Comparison of ENCODE assay signal across 28 cellular contexts in the genomic region with DNA sequence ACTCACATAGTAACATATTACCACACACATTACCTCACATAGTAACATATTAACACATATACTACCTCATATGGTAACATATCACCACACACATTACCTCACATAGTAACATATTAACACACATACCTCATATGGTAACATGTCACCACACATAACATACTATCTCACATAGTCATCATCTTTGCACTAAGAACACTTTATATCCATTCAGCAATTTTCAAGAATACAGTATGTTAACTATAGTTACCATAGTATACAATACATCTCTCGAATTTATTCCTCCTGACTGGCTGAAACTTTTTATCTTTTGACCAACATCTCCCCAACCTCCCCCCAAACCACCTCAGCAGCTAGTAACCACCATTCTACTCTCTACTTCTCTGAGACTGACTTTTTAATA. TPM values are rescaled to one million over a fixed set of nuclear protein-coding genes. Genes with fewer than 3 reads are reported as not detected.
"Had no signal": no experiment of that assay in that cellular context is flagged by ENCODE, and none has a peak within 500 bp of the region (broad histone marks: within the 10 kb centered on the region; RNA-seq: fewer than 3 reads in every experiment).

No MANE protein-coding gene starts in this region.

- H3K36me3 ChIP-seq: neural progenitor cell, ovary, suprapubic skin, transverse colon, uterus had no signal

- ATAC-seq: natural killer cell; psoas muscle; right cardiac atrium; sciatic nerve; stimulated activated memory B cell treated with anti-CD40 and anti-IgM and Interleukin-4, amounts not matched to agents 10 μg/mL and 1 μg/mL and 100 μg/mL, for 72 hours; stimulated activated naive CD8-positive, alpha-beta T cell treated with anti-CD3 and anti-CD28 coated beads, Interleukin-15, amount 100 ng/mL, for 72 hours; stimulated activated naive CD8-positive, alpha-beta T cell treated with anti-CD3 and anti-CD28 coated beads, Interleukin-15, Interleukin-2, amounts not matched to agents 100 U/mL and 50 U/mL, for 24 hours; upper lobe of right lung had no signal

- H3K9me3 ChIP-seq: ovary, psoas muscle, suprapubic skin, testis, tibial artery, transverse colon, upper lobe of right lung, uterus had no signal

- H3K4me3 ChIP-seq: neural progenitor cell, ovary, psoas muscle, skin epidermis, smooth muscle cell, spleen, suprapubic skin, testis, tibial artery, transverse colon, upper lobe of right lung, uterus had no signal

- H3K4me2 ChIP-seq: neural progenitor cell, smooth muscle cell had no signal

- H3K79me2 ChIP-seq: parathyroid adenoma had no signal

- H3K4me1 ChIP-seq: neural progenitor cell, parathyroid adenoma, psoas muscle, spleen, suprapubic skin, testis, tibial artery, transverse colon, upper lobe of right lung, uterus had no signal

- H3K27ac ChIP-seq: neural progenitor cell, ovary, parathyroid adenoma, psoas muscle, skin epidermis, spleen, suprapubic skin, testis, tibial artery, transverse colon, upper lobe of right lung, uterus had no signal

- H3K9ac ChIP-seq: neural progenitor cell, parathyroid adenoma had no signal

- H2AFZ ChIP-seq: neural progenitor cell, parathyroid adenoma had no signal

- H3K27me3 ChIP-seq: neural progenitor cell, ovary, spleen, suprapubic skin, testis, tibial artery, transverse colon, upper lobe of right lung, uterus had no signal

- DNase-seq: natural killer cell; occipital lobe; ovary; posterior cingulate gyrus; psoas muscle; right cardiac atrium; spleen; stimulated activated CD4-positive, alpha-beta T cell treated with anti-CD3 and anti-CD28 coated beads, Interleukin-12 subunit alpha, Interleukin-12 subunit beta, amount 100 ng/mL, for 4 hours; stimulated activated CD4-positive, alpha-beta T cell treated with anti-CD3 and anti-CD28 coated beads, Interleukin-1b, Interleukin-23, amount 100 ng/mL, for 48 hours; stimulated activated CD4-positive, alpha-beta T cell treated with anti-CD3 and anti-CD28 coated beads, Interleukin-4, amount 100 ng/mL, for 1 hour; stimulated activated CD4-positive, alpha-beta T cell treated with anti-CD3 and anti-CD28 coated beads, Interleukin-4, amount 100 ng/mL, for 4 hours; stimulated activated CD8-positive, alpha-beta memory T cell treated with anti-CD3 and anti-CD28 coated beads, Interleukin-4, amount 100 ng/mL, for 48 hours; stimulated activated naive CD4-positive, alpha-beta T cell; stimulated activated naive CD8-positive, alpha-beta T cell treated with anti-CD3 and anti-CD28 coated beads, Interleukin-15, amount 100 ng/mL, for 72 hours; stimulated activated naive CD8-positive, alpha-beta T cell treated with anti-CD3 and anti-CD28 coated beads, Interleukin-15, Interleukin-2, amounts not matched to agents 100 U/mL and 50 U/mL, for 24 hours; substantia nigra; testis; tibial artery; transverse colon; upper lobe of right lung; uterus had no signal

RNA-seq across cellular contexts. Expression of a gene that starts 58.4 kb away (rescaled TPM):
- total RNA-seq: natural killer cell had no signal
